19 cellular contexts compared by ENCODE assay signal in genomic region chrX:15206306-15206705, GRCh38.
DNase-seq lines count a peak whose midpoint lies in the region; FAIRE-seq and TF ChIP-seq lines count a peak whose summit lies in the region.
"Had no signal": no experiment of that assay in that cellular context is flagged by ENCODE, and none has a peak within 500 bp of the region (broad histone marks: within the 10 kb centered on the region; RNA-seq: fewer than 3 reads in every experiment).

No MANE protein-coding gene starts in this region.

- DNase-seq in DMS79 (lab: John Stamatoyannopoulos, UW): peak; percentile 27
- DNase-seq in NCI-H1436 treated with DMSO at 0.1 percent for 48 hours (lab: John Stamatoyannopoulos, UW): peak; percentile 83
- DNase-seq in NCI-H510A treated with DMSO at 0.1 percent for 48 hours (lab: John Stamatoyannopoulos, UW): peak; percentile 49
- DNase-seq in endothelial cell of umbilical vein (ENCODE audit: low read depth, low spot score): peak; percentile 14
- DNase-seq in SW480 (ENCODE audit: low spot score): no peak
- DNase-seq in hippocampal formation (lab: John Stamatoyannopoulos, UW): no peak
- DNase-seq in HEK293T (ENCODE audit: extremely low spot score): no peak
- no peak for DNase-seq in MCF 10A (ENCODE audit: unreplicated experiment)
- DNase-seq: activated CD4-positive, alpha-beta T cell treated with anti-CD3 and anti-CD28 coated beads, Interleukin-2, amount 10 ng/mL, durations not matched to agents 24 days and 14 days; effector CD4-positive, alpha-beta T cell; GM23248; left colon; NK-92 treated with Interleukin-12 subunit alpha and Interleukin-12 subunit beta, amount 100 ng/mL, for 24 hours; nucleus accumbens; SIG-M5; sigmoid colon; stimulated activated CD4-positive, alpha-beta T cell treated with anti-CD3 and anti-CD28 coated beads, Interleukin-4, amount 100 ng/mL, for 1 hour; stimulated activated CD8-positive, alpha-beta memory T cell treated with anti-CD3 and anti-CD28 coated beads, Interleukin-4, amount 100 ng/mL, for 48 hours had no signal

- H3K27me3 Mint-ChIP-seq in MCF 10A (ENCODE audit: insufficient read depth, unreplicated experiment): peaks cover 61% of the 10 kb centered on the region

- no peaks in the 10 kb centered on the region for H3K9me3 Mint-ChIP-seq in MCF 10A (ENCODE audit: unreplicated experiment)

- H3K4me1 Mint-ChIP-seq in MCF 10A (ENCODE audit: insufficient read depth, unreplicated experiment): no peaks in the 10 kb centered on the region

- H3K4me3 Mint-ChIP-seq in MCF 10A (ENCODE audit: unreplicated experiment): no peak overlapping the region
- H3K4me3 Mint-ChIP-seq: activated CD4-positive, alpha-beta T cell treated with anti-CD3 and anti-CD28 coated beads, Interleukin-2, amount 10 ng/mL, durations not matched to agents 24 days and 14 days had no signal

- no peaks in the 10 kb centered on the region for H3K9me1 ChIP-seq in endothelial cell of umbilical vein (replicated peaks; ENCODE audit: control insufficient read depth, extremely low read depth, insufficient read depth, low read length)

- no peaks in the 10 kb centered on the region for H3K36me3 Mint-ChIP-seq in MCF 10A (ENCODE audit: insufficient read depth, unreplicated experiment)

- H3K4me2 ChIP-seq in endothelial cell of umbilical vein (ENCODE audit: insufficient read depth, low read length): no peak overlapping the region

- no peaks in the 10 kb centered on the region for H3K79me2 ChIP-seq in endothelial cell of umbilical vein (ENCODE audit: control insufficient read depth, insufficient read depth, low read length)

- no TSS peak for BruUV-seq in endothelial cell of umbilical vein (replicated peaks; lab: Mats Ljungman, UMichigan)
- no TSS peak for BruUV-seq in MCF 10A (replicated peaks; lab: Mats Ljungman, UMichigan)

- no peak overlapping the region for H3K9ac ChIP-seq in endothelial cell of umbilical vein (replicated peaks; ENCODE audit: extremely low read depth, insufficient read depth, low read length)
- H3K9ac ChIP-seq: GM23248 had no signal

- POLR2A ChIA-PET in endothelial cell of umbilical vein (lab: Charles Lee) (no interaction called here), HEK293T (lab: Yijun Ruan, JAX) (no interaction called here), MCF 10A (lab: Yijun Ruan, JAX) (no interaction called here)

- no peaks in the 10 kb centered on the region for H4K20me1 ChIP-seq in endothelial cell of umbilical vein (replicated peaks; ENCODE audit: control insufficient read depth, extremely low read depth, insufficient read depth, low read length)

- H3K36me3 ChIP-seq in endothelial cell of umbilical vein (ENCODE audit: control insufficient read depth in 2 of 2, extremely low read depth in 1 of 2, insufficient read depth in 2 of 2, low read length in 2 of 2): no peaks in the 10 kb centered on the region
- H3K36me3 ChIP-seq: sigmoid colon had no signal

- no peak overlapping the region for H3K27ac ChIP-seq in endothelial cell of umbilical vein (ENCODE audit: insufficient read depth, low read depth, low read length)
- H3K27ac ChIP-seq: GM23248, sigmoid colon had no signal

- no peak overlapping the region for H3K27ac Mint-ChIP-seq in MCF 10A (ENCODE audit: low read depth, unreplicated experiment)
- H3K27ac Mint-ChIP-seq: activated CD4-positive, alpha-beta T cell treated with anti-CD3 and anti-CD28 coated beads, Interleukin-2, amount 10 ng/mL, durations not matched to agents 24 days and 14 days; activated naive CD4-positive, alpha-beta T cell treated with anti-CD3 and anti-CD28 coated beads, Interleukin-2, amount 50 U/mL, for 72 hours had no signal

- H3K4me1 ChIP-seq in endothelial cell of umbilical vein (ENCODE audit: control insufficient read depth, extremely low read depth, insufficient read depth, low read length): no peaks in the 10 kb centered on the region
- H3K4me1 ChIP-seq: sigmoid colon had no signal

- no peak for FAIRE-seq in endothelial cell of umbilical vein (lab: Jason Lieb, UNC)

- dilution Hi-C loops in endothelial cell of umbilical vein (cut with MboI; ENCODE audit: extremely low pct_ligation_motif_present, low sequenced_read_pairs): no loop called here

- intact Hi-C loops in endothelial cell of umbilical vein (cut with micrococcal nuclease) (no loop called here), MCF 10A (cut with micrococcal nuclease) (no loop called here)

- CTCF ChIA-PET in endothelial cell of umbilical vein (lab: Charles Lee) (no interaction called here), HEK293T (lab: Yijun Ruan, JAX) (no interaction called here), MCF 10A (lab: Yijun Ruan, JAX) (interaction anchor here (0.8 to 1.0 kb wide), 2 partner anchors 9 to 21 kb away, joined by 3 to 4 read pairs; no protein-coding TSS in a partner anchor)

- no peak for TF ChIP-seq CTCF in endothelial cell of umbilical vein (IDR thresholded peaks at IDR 0.05; ENCODE audit: extremely low read depth in 1 of 2, insufficient read depth in 1 of 2, low read depth in 1 of 2, low read length in 2 of 2)
- no peak for TF ChIP-seq CTCF in MCF 10A (IDR thresholded peaks at IDR 0.05; ENCODE audit: unreplicated experiment)

- no peak for TF ChIP-seq POLR2A in endothelial cell of umbilical vein (IDR thresholded peaks at IDR 0.05; ENCODE audit: low read depth, low read length)

- H3K4me3 ChIP-seq in endothelial cell of umbilical vein (replicated peaks in 1 of 3; ENCODE audit: insufficient read depth in 1 of 3, low read depth in 1 of 3, low read length in 3 of 3): no peak overlapping the region
- H3K4me3 ChIP-seq: GM23248, sigmoid colon had no signal

- no peak overlapping the region for H2AFZ ChIP-seq in endothelial cell of umbilical vein (ENCODE audit: low read depth, low read length)
- H2AFZ ChIP-seq: GM23248 had no signal

- H3K27me3 ChIP-seq in endothelial cell of umbilical vein (ENCODE audit: control insufficient read depth in 2 of 2, insufficient read depth in 2 of 2, low read length in 2 of 2): no peaks in the 10 kb centered on the region
- H3K27me3 ChIP-seq: sigmoid colon had no signal

- no peaks in the 10 kb centered on the region for H3K9me3 ChIP-seq in endothelial cell of umbilical vein (replicated peaks; ENCODE audit: control insufficient read depth, insufficient read depth, low read length)
- H3K9me3 ChIP-seq: sigmoid colon had no signal

TF ChIP-seq in endothelial cell of umbilical vein, 7 proteins besides CTCF, POLR2A, EP300 and RAD21:
- TF ChIP-seq MYC (IDR thresholded peaks at IDR 0.05; ENCODE audit: low read depth, low read length): no peak
- no peak for TF ChIP-seq MAX (IDR thresholded peaks at IDR 0.05; ENCODE audit: insufficient read depth, insufficient read length)
- no peak for TF ChIP-seq POLR2AphosphoS5 (IDR thresholded peaks at IDR 0.05; ENCODE audit: insufficient read depth, low read depth, low read length)
- TF ChIP-seq FOS (IDR thresholded peaks at IDR 0.05; ENCODE audit: borderline replicate concordance, insufficient read depth, low read length): no peak
- no peak for TF ChIP-seq EZH2 (IDR thresholded peaks at IDR 0.05; ENCODE audit: borderline replicate concordance, low read depth, low read length, severe bottlenecking)
- TF ChIP-seq GATA2 (IDR thresholded peaks at IDR 0.05; ENCODE audit: insufficient read depth, insufficient read length, low read depth, low read length): no peak
- no peak for TF ChIP-seq JUN (IDR thresholded peaks at IDR 0.05; ENCODE audit: borderline replicate concordance, insufficient read depth, insufficient read length, low read depth)
TF ChIP-seq in endothelial cell of umbilical vein: peak in this region for 0.

TF ChIP-seq in HEK293T, 16 proteins besides CTCF, POLR2A, EP300 and RAD21:
- TF ChIP-seq BHLHE40 (IDR thresholded peaks at IDR 0.05; ENCODE audit: borderline replicate concordance): no peak
- TF ChIP-seq NFRKB (IDR thresholded peaks at IDR 0.05): no peak
- no peak for TF ChIP-seq SP1 (IDR thresholded peaks at IDR 0.05)
- no peak for TF ChIP-seq HDGF (IDR thresholded peaks at IDR 0.05; ENCODE audit: borderline replicate concordance)
- no peak for TF ChIP-seq FOXK2 (IDR thresholded peaks at IDR 0.05)
- no peak for TF ChIP-seq PKNOX1 (IDR thresholded peaks at IDR 0.05)
- TF ChIP-seq ARNT (IDR thresholded peaks at IDR 0.05): no peak
- no peak for TF ChIP-seq FOXM1 (IDR thresholded peaks at IDR 0.05; ENCODE audit: borderline replicate concordance)
- TF ChIP-seq LEF1 (IDR thresholded peaks at IDR 0.05; ENCODE audit: borderline replicate concordance): no peak
- TF ChIP-seq ZNF384 (IDR thresholded peaks at IDR 0.05): no peak
- no peak for TF ChIP-seq CTBP1 (IDR thresholded peaks at IDR 0.05; ENCODE audit: borderline replicate concordance)
- no peak for TF ChIP-seq ELF4 (IDR thresholded peaks at IDR 0.05)

Comparison
In these comparisons a context has a peak if more than half of its experiments do, and no peak if none do; other contexts are left out.
1. DNase-seq: peak in DMS79 (single experiment), NCI-H1436 treated with DMSO at 0.1 percent for 48 hours (single experiment), NCI-H510A treated with DMSO at 0.1 percent for 48 hours (single experiment) and endothelial cell of umbilical vein (single experiment); none in SW480 (single experiment), hippocampal formation (0 of 2), HEK293T (single experiment) and MCF 10A (single experiment).